ENCODE assay signal across 12 cellular contexts in genomic region chr7:17625038-17625437, GRCh38.
DNase-seq lines count a peak whose midpoint lies in the region; ATAC-seq and TF ChIP-seq lines count a peak whose summit lies in the region.
"Had no signal": no experiment of that assay in that cellular context is flagged by ENCODE, and none has a peak within 500 bp of the region (broad histone marks: within the 10 kb centered on the region; RNA-seq: fewer than 3 reads in every experiment).

No MANE protein-coding gene starts in this region.

- H3K36me3 ChIP-seq in RWPE2 (ENCODE audit: low read depth) (no peaks in the 10 kb centered on the region), fibroblast of lung (ENCODE audit: control insufficient read depth, insufficient read depth, low read length) (no peaks in the 10 kb centered on the region), smooth muscle cell (ENCODE audit: low read depth) (no peaks in the 10 kb centered on the region)
- H3K36me3 ChIP-seq: left ventricle myocardium inferior had no signal

- H3K9ac ChIP-seq in fibroblast of lung (ENCODE audit: insufficient read depth, low read length) (no peak overlapping the region), smooth muscle cell (ENCODE audit: low read depth) (no peak overlapping the region)

- H3K27ac ChIP-seq in RWPE2 (ENCODE audit: poor library complexity, severe bottlenecking) (no peak overlapping the region), fibroblast of lung (ENCODE audit: insufficient read depth, low read length) (peak overlapping the region; percentile 33), smooth muscle cell (ENCODE audit: low read depth) (peak overlapping the region; percentile 85)
- H3K27ac ChIP-seq: 22Rv1, left ventricle myocardium inferior had no signal

- H3F3A ChIP-seq in smooth muscle cell (ENCODE audit: low read depth) = peaks cover 14% of the 10 kb centered on the region

- H3K4me3 ChIP-seq in RWPE2 (ENCODE audit: severe bottlenecking) (no peak overlapping the region), fibroblast of lung (replicated peaks in 1 of 4; ENCODE audit: control extremely low read depth in 1 of 4, insufficient read depth in 1 of 4, low read depth in 3 of 4, low read length in 4 of 4) (no peak overlapping the region), smooth muscle cell (no peak overlapping the region)
- H3K4me3 ChIP-seq: left ventricle myocardium inferior had no signal

- H3K4me2 ChIP-seq in fibroblast of lung (ENCODE audit: extremely low read depth, insufficient read depth, low read length) (no peak overlapping the region), smooth muscle cell (peak overlapping the region; percentile 60)

- WGBS in smooth muscle cell (ENCODE audit: low lambda C conversion rate) = 30% methylated on average over 3 of the region's 3 CpGs

- DNase-seq in DMS79 treated with DMSO at 0.1 percent for 48 hours (lab: John Stamatoyannopoulos, UW) = peak; percentile 35
- DNase-seq in DMS79 (lab: John Stamatoyannopoulos, UW) = no peak
- DNase-seq in RWPE2 (ENCODE audit: low spot score) = no peak
- peak; percentile 77 to 97 for DNase-seq in fibroblast of lung (ENCODE audit: low read depth in 2 of 2)
- DNase-seq in smooth muscle cell (lab: John Stamatoyannopoulos, UW; ENCODE audit: unreplicated experiment) = no peak
- DNase-seq in pons (ENCODE audit: low spot score) = no peak
- no peak for DNase-seq in cerebellar cortex (ENCODE audit: low spot score)
- DNase-seq: cerebellar nuclear complex, left ventricle myocardium inferior, NCI-H1930 had no signal

- TF ChIP-seq CTCF in RWPE2 (IDR thresholded peaks at IDR 0.05; ENCODE audit: poor library complexity, severe bottlenecking) (no peak), fibroblast of lung (conservative IDR thresholded peaks at IDR 0.05 in 1 of 2, IDR thresholded peaks at IDR 0.05 in 1 of 2; ENCODE audit: low read depth in 1 of 2, low read length in 2 of 2) (no peak), smooth muscle cell (IDR thresholded peaks at IDR 0.05; ENCODE audit: borderline replicate concordance, insufficient read depth, poor library complexity, severe bottlenecking) (no peak)

- H3K79me2 ChIP-seq in fibroblast of lung (ENCODE audit: control insufficient read depth, insufficient read depth, low read length) (no peaks in the 10 kb centered on the region), smooth muscle cell (ENCODE audit: low read depth) (no peaks in the 10 kb centered on the region)

- no peak overlapping the region for H2AFZ ChIP-seq in fibroblast of lung (ENCODE audit: low read length)
- no peak overlapping the region for H2AFZ ChIP-seq in smooth muscle cell (ENCODE audit: low read depth)

- H3K4me1 ChIP-seq in RWPE2 (ENCODE audit: insufficient read depth, poor library complexity, severe bottlenecking) (peaks cover 12% of the 10 kb centered on the region), fibroblast of lung (ENCODE audit: control insufficient read depth, extremely low read depth, insufficient read depth, low read length) (peaks cover 5% of the 10 kb centered on the region), smooth muscle cell (ENCODE audit: low read depth) (peaks cover 16% of the 10 kb centered on the region)
- H3K4me1 ChIP-seq: left ventricle myocardium inferior had no signal

- no peaks in the 10 kb centered on the region for H3K9me3 ChIP-seq in RWPE2 (ENCODE audit: severe bottlenecking)
- no peaks in the 10 kb centered on the region for H3K9me3 ChIP-seq in fibroblast of lung (ENCODE audit: control insufficient read depth, insufficient read depth, low read depth, low read length)
- no peaks in the 10 kb centered on the region for H3K9me3 ChIP-seq in smooth muscle cell (replicated peaks; ENCODE audit: low read depth)
- H3K9me3 ChIP-seq: left ventricle myocardium inferior had no signal

- no peaks in the 10 kb centered on the region for H3K27me3 ChIP-seq in RWPE2 (ENCODE audit: insufficient read depth, poor library complexity, severe bottlenecking)
- H3K27me3 ChIP-seq in fibroblast of lung (ENCODE audit: control insufficient read depth, insufficient read depth, low read length) = no peaks in the 10 kb centered on the region
- no peaks in the 10 kb centered on the region for H3K27me3 ChIP-seq in smooth muscle cell (ENCODE audit: low read depth)

- H4K20me1 ChIP-seq in fibroblast of lung (ENCODE audit: control insufficient read depth, extremely low read depth, insufficient read depth, low read length) (no peaks in the 10 kb centered on the region), smooth muscle cell (ENCODE audit: low read depth) (no peaks in the 10 kb centered on the region)

- peak; percentile 83 for ATAC-seq in RWPE2 (ENCODE audit: low read depth)
- no peak for ATAC-seq in HG03045 (IDR thresholded peaks at IDR 0.05; ENCODE audit: unreplicated experiment)

Comparison
In these comparisons a context has a peak if more than half of its experiments do, and no peak if none do; other contexts are left out.
1. DNase-seq: peak in DMS79 treated with DMSO at 0.1 percent for 48 hours (single experiment) and fibroblast of lung (2 of 2); none in DMS79 (single experiment), RWPE2 (single experiment), smooth muscle cell (single experiment), pons (single experiment) and cerebellar cortex (single experiment).